ENCODE assay signal across 1 cellular context in the genomic region with DNA sequence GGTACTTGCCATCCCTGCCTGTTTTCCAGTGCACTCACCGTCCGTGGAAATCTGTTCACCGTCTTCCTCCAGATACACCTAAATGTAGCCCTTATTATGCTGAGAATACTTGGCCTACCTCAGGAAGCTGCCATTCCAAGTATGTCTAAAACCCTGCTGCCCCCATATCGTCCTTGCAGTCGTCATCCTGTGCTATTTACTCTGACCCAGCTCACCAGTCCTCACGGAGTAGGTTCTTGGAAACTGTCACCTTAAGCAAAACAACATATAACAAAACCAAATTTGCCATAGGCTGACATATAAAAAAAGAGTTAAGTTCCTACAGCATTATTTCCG.
TF ChIP-seq lines count a peak whose summit lies in the region.

No MANE protein-coding gene starts in this region.

TF ChIP-seq in H1, 55 proteins besides CTCF, POLR2A, EP300 and RAD21 (continued from another document):
- TF ChIP-seq, protein P1, sequence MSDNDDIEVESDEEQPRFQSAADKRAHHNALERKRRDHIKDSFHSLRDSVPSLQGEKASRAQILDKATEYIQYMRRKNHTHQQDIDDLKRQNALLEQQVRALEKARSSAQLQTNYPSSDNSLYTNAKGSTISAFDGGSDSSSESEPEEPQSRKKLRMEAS (IDR thresholded peaks at IDR 0.05) = no peak
- TF ChIP-seq GABPA (IDR thresholded peaks at IDR 0.05; ENCODE audit: borderline replicate concordance, insufficient read depth, low read length) = no peak
- TF ChIP-seq YY1 (IDR thresholded peaks at IDR 0.05; ENCODE audit: low read depth, low read length) = no peak
- no peak for TF ChIP-seq HDAC2 (IDR thresholded peaks at IDR 0.05; ENCODE audit: borderline replicate concordance in 1 of 2, low read depth in 2 of 2, low read length in 2 of 2)
- no peak for TF ChIP-seq RXRA (IDR thresholded peaks at IDR 0.05; ENCODE audit: insufficient read depth, low read depth, low read length)
- TF ChIP-seq CBX8 (IDR thresholded peaks at IDR 0.05; ENCODE audit: borderline replicate concordance, low read depth, low read length) = no peak
- TF ChIP-seq HDAC6 (IDR thresholded peaks at IDR 0.05; ENCODE audit: low read depth, low read length) = no peak
